Comparison of ENCODE assay signal across 26 cellular contexts in genomic region chr10:111233439-111233838, GRCh38.
DNase-seq lines count a peak whose midpoint lies in the region; ATAC-seq, FAIRE-seq and TF ChIP-seq lines count a peak whose summit lies in the region.
"Had no signal": no experiment of that assay in that cellular context is flagged by ENCODE, and none has a peak within 500 bp of the region (broad histone marks: within the 10 kb centered on the region; RNA-seq: fewer than 3 reads in every experiment).

No MANE protein-coding gene starts in this region.

- WGBS in K562 (ENCODE audit: insufficient coverage, low coverage, missing lambda C conversion rate): 0% methylated on average over 1 of the region's 1 CpG
- WGBS in testis, 2 donors: 47 to 67% methylated on average over 1 of the region's 1 CpG

- POLR2A ChIA-PET in K562 (lab: Yijun Ruan, JAX): no interaction called here

- H3K4me1 ChIP-seq in K562 (replicated peaks in 1 of 2; ENCODE audit: control insufficient read depth in 2 of 2, insufficient read depth in 2 of 2, low read length in 2 of 2) (no peaks in the 10 kb centered on the region), testis (no peaks in the 10 kb centered on the region)
- H3K4me1 ChIP-seq: stomach, upper lobe of left lung had no signal

- H3K36me3 Mint-ChIP-seq in nephron progenitor cell (ENCODE audit: low read depth): no peaks in the 10 kb centered on the region
- H3K36me3 Mint-ChIP-seq: activated naive CD4-positive, alpha-beta T cell treated with anti-CD3 and anti-CD28 coated beads, Interleukin-2, amount 50 U/mL, for 24 hours; memory B cell had no signal

- intact Hi-C loops in K562 (cut with micrococcal nuclease) (no loop called here), testis (cut with DNase I; ENCODE audit: low total_unique reads) (no loop called here)

- H3K9me3 ChIP-seq in K562 (replicated peaks; ENCODE audit: control insufficient read depth, insufficient read depth, low read depth, low read length) (no peaks in the 10 kb centered on the region), WERI-Rb-1 (ENCODE audit: severe bottlenecking) (no peaks in the 10 kb centered on the region), testis (no peaks in the 10 kb centered on the region)
- H3K9me3 ChIP-seq: stomach, upper lobe of left lung had no signal

- no peak overlapping the region for H2AFZ ChIP-seq in K562 (ENCODE audit: low read depth, low read length)

- TF ChIP-seq CTCF in NB4 (IDR thresholded peaks at IDR 0.05; ENCODE audit: low read depth, low read length): no peak
- no peak for TF ChIP-seq CTCF in K562 (IDR thresholded peaks at IDR 0.05 in 2 of 3, conservative IDR thresholded peaks at IDR 0.05 in 1 of 3; ENCODE audit: insufficient read depth in 2 of 3, low read depth in 1 of 3, low read length in 3 of 3)
- no peak for TF ChIP-seq CTCF in nephron progenitor cell (IDR thresholded peaks at IDR 0.05)
- TF ChIP-seq CTCF in WERI-Rb-1 (IDR thresholded peaks at IDR 0.05; ENCODE audit: low read depth, low read length): no peak
- TF ChIP-seq CTCF in testis (IDR thresholded peaks at IDR 0.05): no peak

- H3K27me3 ChIP-seq in K562 (ENCODE audit: control insufficient read depth in 2 of 2, insufficient read depth in 2 of 2, low read length in 2 of 2) (no peaks in the 10 kb centered on the region), WERI-Rb-1 (ENCODE audit: insufficient read depth, low read depth, severe bottlenecking) (no peaks in the 10 kb centered on the region), testis (no peaks in the 10 kb centered on the region)
- H3K27me3 ChIP-seq: stomach, upper lobe of left lung had no signal

- CTCF ChIA-PET in K562 (lab: Yijun Ruan, JAX; ENCODE audit: low intra/inter-chr PET ratio): no interaction called here

- no peak overlapping the region for H3K9ac ChIP-seq in K562 (ENCODE audit: insufficient read depth in 1 of 2, low read depth in 2 of 2, low read length in 2 of 2)

- H3K9me3 Mint-ChIP-seq in nephron progenitor cell: peaks cover 5% of the 10 kb centered on the region
- H3K9me3 Mint-ChIP-seq: activated naive CD4-positive, alpha-beta T cell treated with anti-CD3 and anti-CD28 coated beads, Interleukin-2, amount 50 U/mL, for 24 hours had no signal

- TF ChIP-seq EP300 in K562 (IDR thresholded peaks at IDR 0.05; ENCODE audit: low read length): no peak

- H3K27ac ChIP-seq in K562 (ENCODE audit: extremely low read depth, low read depth, low read length): no peak overlapping the region
- H3K27ac ChIP-seq in WERI-Rb-1: no peak overlapping the region
- no peak overlapping the region for H3K27ac ChIP-seq in testis
- H3K27ac ChIP-seq: 22Rv1, stomach, upper lobe of left lung had no signal

- H3K4me3 ChIP-seq in NB4 (ENCODE audit: low read depth, low read length) (no peak overlapping the region), K562 (no peak overlapping the region), WERI-Rb-1 (ENCODE audit: low read depth, low read length) (no peak overlapping the region), testis (no peak overlapping the region)
- H3K4me3 ChIP-seq: stomach, upper lobe of left lung had no signal

- in situ Hi-C loops in K562 (cut with MboI): no loop called here

- H4K20me1 ChIP-seq in K562 (replicated peaks; ENCODE audit: control insufficient read depth, insufficient read depth, low read length): no peaks in the 10 kb centered on the region

- no peaks in the 10 kb centered on the region for H3K36me3 ChIP-seq in K562 (ENCODE audit: control insufficient read depth, insufficient read depth, low read length)
- H3K36me3 ChIP-seq in WERI-Rb-1: no peaks in the 10 kb centered on the region
- no peaks in the 10 kb centered on the region for H3K36me3 ChIP-seq in testis (ENCODE audit: low read depth, missing control alignments)
- H3K36me3 ChIP-seq: stomach, upper lobe of left lung had no signal

- H3K4me2 ChIP-seq in K562 (ENCODE audit: insufficient read depth, low read length): no peak overlapping the region

- no peak for FAIRE-seq in K562 (lab: Jason Lieb, UNC)
- FAIRE-seq: astrocyte, GM19239, TTC549 had no signal

- no peaks in the 10 kb centered on the region for H3K79me2 ChIP-seq in K562 (ENCODE audit: control insufficient read depth, insufficient read depth, low read length)

- peak; percentile 6 for DNase-seq in DMS53 (lab: John Stamatoyannopoulos, UW)
- DNase-seq in DMS53 treated with DMSO at 0.1 percent for 48 hours (lab: John Stamatoyannopoulos, UW; ENCODE audit: unreplicated experiment): no peak
- peak; percentile 12 for DNase-seq in NB4 (ENCODE audit: low read depth)
- DNase-seq in K562 (ENCODE audit: extremely low read depth in 1 of 4, low spot score in 3 of 4): peak in 1 of 4 experiments; percentile 1
- DNase-seq in nephron progenitor cell: peak; percentile 68
- DNase-seq in WERI-Rb-1: no peak
- DNase-seq in testis: no peak
- DNase-seq in NCI-H1417 (lab: John Stamatoyannopoulos, UW): no peak
- DNase-seq: activated CD4-positive, alpha-beta T cell treated with anti-CD3 and anti-CD28 coated beads for 36 hours; activated T-cell treated with anti-CD3 and anti-CD28 coated beads, Interleukin-2, amount 50 U/mL, for 48 hours; DMS79; effector CD4-positive, alpha-beta T cell; naive B cell; NCI-H1417 treated with DMSO at 0.1 percent for 48 hours; NCI-H524; Right ventricle myocardium superior; stomach; upper lobe of left lung had no signal

- peaks cover 14% of the 10 kb centered on the region for H3K27me3 Mint-ChIP-seq in nephron progenitor cell (ENCODE audit: low read depth, poor library complexity)

- TF ChIP-seq POLR2A in NB4 (IDR thresholded peaks at IDR 0.05; ENCODE audit: extremely low read depth, insufficient read length): no peak
- no peak for TF ChIP-seq POLR2A in K562 (conservative IDR thresholded peaks at IDR 0.05)
- no peak for TF ChIP-seq POLR2A in testis (IDR thresholded peaks at IDR 0.05)

- H3K4me3 Mint-ChIP-seq in nephron progenitor cell: no peak overlapping the region
- H3K4me3 Mint-ChIP-seq: activated CD4-positive, alpha-beta T cell treated with anti-CD3 and anti-CD28 coated beads for 36 hours; activated naive CD4-positive, alpha-beta T cell treated with anti-CD3 and anti-CD28 coated beads, Interleukin-2, amount 50 U/mL, for 24 hours; B cell; memory B cell; naive B cell had no signal

- TF ChIP-seq RAD21 in K562 (CRISPR knock-in tag; conservative IDR thresholded peaks at IDR 0.05 in 1 of 2, IDR thresholded peaks at IDR 0.05 in 1 of 2): no peak

- ATAC-seq in K562: no peak
- ATAC-seq: activated CD4-positive, alpha-beta T cell treated with anti-CD3 and anti-CD28 coated beads for 36 hours; esophagus mucosa had no signal

- BruUV-seq in K562 (replicated peaks; lab: Mats Ljungman, UMichigan): no TSS peak

- H3K9me1 ChIP-seq in K562 (ENCODE audit: control insufficient read depth, insufficient read depth, low read length): no peaks in the 10 kb centered on the region

- H3K27ac Mint-ChIP-seq in nephron progenitor cell: no peak overlapping the region
- H3K27ac Mint-ChIP-seq: activated CD4-positive, alpha-beta T cell treated with anti-CD3 and anti-CD28 coated beads for 36 hours; activated naive CD4-positive, alpha-beta T cell treated with anti-CD3 and anti-CD28 coated beads, Interleukin-2, amount 50 U/mL, for 24 hours; B cell; memory B cell; naive B cell had no signal

- H3K4me1 Mint-ChIP-seq in nephron progenitor cell: no peaks in the 10 kb centered on the region
- H3K4me1 Mint-ChIP-seq: activated CD4-positive, alpha-beta T cell treated with anti-CD3 and anti-CD28 coated beads for 36 hours; activated naive CD4-positive, alpha-beta T cell treated with anti-CD3 and anti-CD28 coated beads, Interleukin-2, amount 50 U/mL, for 24 hours; B cell; memory B cell; naive B cell had no signal

TF ChIP-seq in K562, 482 proteins besides CTCF, POLR2A, EP300 and RAD21:
- TF ChIP-seq EHMT2 (IDR thresholded peaks at IDR 0.05) (peak; percentile 70; the same call in 1 of the 2 replicates), OTX1 (CRISPR knock-in tag; IDR thresholded peaks at IDR 0.05) (no peak)

Comparison
In these comparisons a context has a peak if more than half of its experiments do, and no peak if none do; other contexts are left out.
1. DNase-seq: peak in DMS53 (single experiment), NB4 (single experiment) and nephron progenitor cell (single experiment); none in DMS53 treated with DMSO at 0.1 percent for 48 hours (single experiment), WERI-Rb-1 (single experiment), testis (single experiment) and NCI-H1417 (0 of 3).